In the genomic region with DNA sequence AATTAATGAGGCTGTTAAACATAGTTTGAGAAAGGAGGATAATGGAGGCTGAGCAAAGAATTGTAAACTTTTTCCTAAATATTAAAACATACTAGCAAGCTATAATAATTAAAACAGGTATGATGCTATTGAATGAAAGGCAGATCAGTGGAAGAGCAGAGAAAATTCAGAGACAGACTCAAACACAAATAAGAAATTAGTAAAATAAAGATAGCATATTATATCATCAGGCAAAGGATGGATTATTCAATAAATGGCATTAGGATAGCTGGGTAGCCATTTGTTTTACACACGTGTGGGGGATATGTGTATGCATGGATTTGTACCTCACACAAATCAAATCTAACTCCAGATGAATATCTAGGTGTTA, we compare ENCODE assay signal across 14 cellular contexts. TPM values are rescaled to one million over a fixed set of nuclear protein-coding genes. Genes with fewer than 3 reads are reported as not detected.
DNase-seq lines count a peak whose midpoint lies in the region; ATAC-seq and TF ChIP-seq lines count a peak whose summit lies in the region.
"Had no signal": no experiment of that assay in that cellular context is flagged by ENCODE, and none has a peak within 500 bp of the region (broad histone marks: within the 10 kb centered on the region; RNA-seq: fewer than 3 reads in every experiment).

No MANE protein-coding gene starts in this region.

- POLR2A ChIA-PET in MCF 10A (lab: Yijun Ruan, JAX): no interaction called here
- POLR2A ChIA-PET in OCI-LY7 (lab: Charles Lee): no interaction called here

- H4K20me1 ChIP-seq in OCI-LY7 (ENCODE audit: insufficient read depth, low read length): peaks cover 9% of the 10 kb centered on the region; the same call in 1 of the 2 replicates

- no TSS peak for BruUV-seq in MCF 10A (replicated peaks; lab: Mats Ljungman, UMichigan)
- no TSS peak for BruUV-seq in OCI-LY7 (replicated peaks; lab: Mats Ljungman, UMichigan)

- H3K4me1 Mint-ChIP-seq in MCF 10A (ENCODE audit: insufficient read depth, unreplicated experiment) (peaks cover 25% of the 10 kb centered on the region), glutamatergic neuron (ENCODE audit: low read depth, unreplicated experiment) (peaks cover 17% of the 10 kb centered on the region)
- no peaks in the 10 kb centered on the region for H3K4me1 Mint-ChIP-seq in activated T-helper 1 cell treated with anti-CD3 and anti-CD28 coated beads, Interleukin-12 subunit alpha, Interleukin-12 subunit beta, Interleukin-2, Interleukin-4 antibody, amounts not matched to agents 30 ng/mL and 10 ng/mL and 1 ng/mL, durations not matched to agents 14 hours and 24 hours and 36 hours (ENCODE audit: low read depth)

- H3K4me2 ChIP-seq in OCI-LY7 (ENCODE audit: low read length): no peak overlapping the region
- H3K4me2 ChIP-seq: BLaER1, SK-N-SH had no signal

- no peaks in the 10 kb centered on the region for H3K9me3 ChIP-seq in breast epithelium
- H3K9me3 ChIP-seq in OCI-LY7 (ENCODE audit: low read length): no peaks in the 10 kb centered on the region
- H3K9me3 ChIP-seq: SK-N-SH had no signal

- intact Hi-C loops in MCF 10A (cut with micrococcal nuclease) (loop anchor here (1.0 kb wide), 3 partner anchors 131 to 491 kb away; no protein-coding TSS in a partner anchor), breast epithelium (cut with DNase I; ENCODE audit: low total_unique reads) (no loop called here), OCI-LY7 (cut with micrococcal nuclease; ENCODE audit: unreplicated experiment) (no loop called here)
- intact Hi-C loops in activated T-helper 1 cell treated with anti-CD3 and anti-CD28 coated beads, Interleukin-12 subunit alpha, Interleukin-12 subunit beta, Interleukin-2, Interleukin-4 antibody, amounts not matched to agents 30 ng/mL and 10 ng/mL and 1 ng/mL, durations not matched to agents 14 hours and 24 hours and 36 hours (cut with micrococcal nuclease): loop anchor here (1.0 kb wide), 1 partner anchor 131 kb away; no protein-coding TSS in a partner anchor

- H3K4me1 ChIP-seq in breast epithelium (peaks cover 0 to 8% of the 10 kb centered on the region in 2 donors), OCI-LY7 (ENCODE audit: insufficient read depth, low read length, poor library complexity, severe bottlenecking) (no peaks in the 10 kb centered on the region)
- H3K4me1 ChIP-seq: BLaER1 had no signal

- TF ChIP-seq CTCF in MCF 10A (IDR thresholded peaks at IDR 0.05; ENCODE audit: unreplicated experiment): peak; percentile 6
- TF ChIP-seq CTCF in breast epithelium (IDR thresholded peaks at IDR 0.05): no peak
- TF ChIP-seq CTCF in OCI-LY7 (conservative IDR thresholded peaks at IDR 0.05; ENCODE audit: low read length): 0 out of 2 replicates have a peak, but pooled peaks have one; percentile 57
- TF ChIP-seq CTCF in glutamatergic neuron (IDR thresholded peaks at IDR 0.05; ENCODE audit: partially characterized antibody, unreplicated experiment): peak; percentile 43

- no peaks in the 10 kb centered on the region for H3K27me3 Mint-ChIP-seq in MCF 10A (ENCODE audit: insufficient read depth, unreplicated experiment)
- H3K27me3 Mint-ChIP-seq in glutamatergic neuron (ENCODE audit: unreplicated experiment): peaks cover 2% of the 10 kb centered on the region
- no peaks in the 10 kb centered on the region for H3K27me3 Mint-ChIP-seq in activated T-helper 1 cell treated with anti-CD3 and anti-CD28 coated beads, Interleukin-12 subunit alpha, Interleukin-12 subunit beta, Interleukin-2, Interleukin-4 antibody, amounts not matched to agents 30 ng/mL and 10 ng/mL and 1 ng/mL, durations not matched to agents 14 hours and 24 hours and 36 hours (ENCODE audit: insufficient read depth)

- H3K27me3 ChIP-seq in breast epithelium: no peaks in the 10 kb centered on the region
- H3K27me3 ChIP-seq: BLaER1 had no signal

- no peak for TF ChIP-seq POLR2A in breast epithelium (IDR thresholded peaks at IDR 0.05)

- H3K79me2 ChIP-seq in OCI-LY7 (ENCODE audit: insufficient read depth, low read depth, low read length): peaks cover 35% of the 10 kb centered on the region; the same call in 1 of the 2 replicates

- CTCF ChIA-PET in MCF 10A (lab: Yijun Ruan, JAX) (interaction anchor here (1.2 to 2.3 kb wide), 5 partner anchors 11 to 121 kb away, joined by 3 to 5 read pairs (median 4); no protein-coding TSS in a partner anchor), OCI-LY7 (lab: Charles Lee; ENCODE audit: unreplicated experiment) (no interaction called here)

- peaks cover 11% of the 10 kb centered on the region for H3K36me3 Mint-ChIP-seq in MCF 10A (ENCODE audit: insufficient read depth, unreplicated experiment)
- no peaks in the 10 kb centered on the region for H3K36me3 Mint-ChIP-seq in glutamatergic neuron (ENCODE audit: unreplicated experiment)
- peaks cover 2% of the 10 kb centered on the region for H3K36me3 Mint-ChIP-seq in activated T-helper 1 cell treated with anti-CD3 and anti-CD28 coated beads, Interleukin-12 subunit alpha, Interleukin-12 subunit beta, Interleukin-2, Interleukin-4 antibody, amounts not matched to agents 30 ng/mL and 10 ng/mL and 1 ng/mL, durations not matched to agents 14 hours and 24 hours and 36 hours (ENCODE audit: low read depth)

- H3K27ac Mint-ChIP-seq in MCF 10A (ENCODE audit: low read depth, unreplicated experiment) (no peak overlapping the region), glutamatergic neuron (ENCODE audit: unreplicated experiment) (no peak overlapping the region)
- no peak overlapping the region for H3K27ac Mint-ChIP-seq in activated T-helper 1 cell treated with anti-CD3 and anti-CD28 coated beads, Interleukin-12 subunit alpha, Interleukin-12 subunit beta, Interleukin-2, Interleukin-4 antibody, amounts not matched to agents 30 ng/mL and 10 ng/mL and 1 ng/mL, durations not matched to agents 14 hours and 24 hours and 36 hours

- DNase-seq in MCF 10A (ENCODE audit: unreplicated experiment): no peak
- DNase-seq in breast epithelium (ENCODE audit: low spot score in 2 of 2): no peak
- DNase-seq in OCI-LY7 (ENCODE audit: low spot score): no peak
- no peak for DNase-seq in glutamatergic neuron
- no peak for DNase-seq in activated T-helper 1 cell treated with anti-CD3 and anti-CD28 coated beads, Interleukin-12 subunit alpha, Interleukin-12 subunit beta, Interleukin-2, Interleukin-4 antibody, amounts not matched to agents 30 ng/mL and 10 ng/mL and 1 ng/mL, durations not matched to agents 14 hours and 24 hours and 36 hours (ENCODE audit: low spot score)
- no peak for DNase-seq in OCI-M1 (lab: John Stamatoyannopoulos, UW)
- DNase-seq: 8988T, NCI-H187 treated with DMSO at 0.1 percent for 48 hours, NCI-H2171, Right ventricle myocardium superior had no signal

- H3K27ac ChIP-seq in breast epithelium (no peak overlapping the region), OCI-LY7 (ENCODE audit: low read depth, low read length, poor library complexity, severe bottlenecking) (no peak overlapping the region)
- H3K27ac ChIP-seq: BLaER1 had no signal

- H3K36me3 ChIP-seq in breast epithelium (no peaks in the 10 kb centered on the region), OCI-LY7 (ENCODE audit: insufficient read depth, low read length) (peaks cover 78% of the 10 kb centered on the region)

- H3K4me3 Mint-ChIP-seq in MCF 10A (ENCODE audit: unreplicated experiment) (no peak overlapping the region), glutamatergic neuron (ENCODE audit: unreplicated experiment) (no peak overlapping the region)
- H3K4me3 Mint-ChIP-seq in activated T-helper 1 cell treated with anti-CD3 and anti-CD28 coated beads, Interleukin-12 subunit alpha, Interleukin-12 subunit beta, Interleukin-2, Interleukin-4 antibody, amounts not matched to agents 30 ng/mL and 10 ng/mL and 1 ng/mL, durations not matched to agents 14 hours and 24 hours and 36 hours: no peak overlapping the region

- no peaks in the 10 kb centered on the region for H3K9me3 Mint-ChIP-seq in MCF 10A (ENCODE audit: unreplicated experiment)
- no peaks in the 10 kb centered on the region for H3K9me3 Mint-ChIP-seq in glutamatergic neuron (ENCODE audit: unreplicated experiment)
- H3K9me3 Mint-ChIP-seq in activated T-helper 1 cell treated with anti-CD3 and anti-CD28 coated beads, Interleukin-12 subunit alpha, Interleukin-12 subunit beta, Interleukin-2, Interleukin-4 antibody, amounts not matched to agents 30 ng/mL and 10 ng/mL and 1 ng/mL, durations not matched to agents 14 hours and 24 hours and 36 hours: no peaks in the 10 kb centered on the region

- H3K9me2 ChIP-seq in OCI-LY7 (ENCODE audit: insufficient read depth, low read length): no peaks in the 10 kb centered on the region
- H3K9me2 ChIP-seq: SK-N-SH had no signal

- ATAC-seq in HG03442 (IDR thresholded peaks at IDR 0.05; ENCODE audit: unreplicated experiment): no peak
- ATAC-seq in GM18519 (IDR thresholded peaks at IDR 0.05; ENCODE audit: low FRiP score, unreplicated experiment): no peak

- H3K4me3 ChIP-seq in breast epithelium (no peak overlapping the region), OCI-LY7 (ENCODE audit: low read depth, low read length, poor library complexity, severe bottlenecking) (no peak overlapping the region)
- H3K4me3 ChIP-seq: BLaER1 had no signal

- no peak overlapping the region for H2AFZ ChIP-seq in OCI-LY7 (ENCODE audit: low read length)

RNA-seq across cellular contexts. Expression of gene MRPS27, which starts 50.6 kb away (rescaled TPM):
- total RNA-seq in MCF 10A (2022): 60.8 and 68.5 TPM in 2 replicates
- total RNA-seq in breast epithelium: 10 to 100 TPM; 47.8 to 71.3 (median 51.8) TPM
- total RNA-seq in OCI-LY7 (2014; rRNA removed; shearing (Covaris generic)): 54.1 and 62.6 TPM in 2 replicates
- total RNA-seq in OCI-LY7 (2022): 70.9 and 74.6 TPM in 2 replicates
- 30.1 TPM for total RNA-seq in glutamatergic neuron (ENCODE audit: unreplicated experiment)
- 80.1 and 88.2 TPM in 2 replicates for total RNA-seq in activated T-helper 1 cell treated with anti-CD3 and anti-CD28 coated beads, Interleukin-12 subunit alpha, Interleukin-12 subunit beta, Interleukin-2, Interleukin-4 antibody, amounts not matched to agents 30 ng/mL and 10 ng/mL and 1 ng/mL, durations not matched to agents 14 hours and 24 hours and 36 hours

RNA-seq across cellular contexts. Expression of gene PTCD2, which starts 50.8 kb away (rescaled TPM):
- total RNA-seq in MCF 10A (2022): 20.3 and 20.6 TPM in 2 replicates
- 10 to 100 TPM in 1 of 3 donors, 1 to 10 TPM in 2; 5.6 to 10.1 (median 7.5) TPM for total RNA-seq in breast epithelium
- total RNA-seq in OCI-LY7 (2014; rRNA removed; shearing (Covaris generic)): 11.7 and 14.1 TPM in 2 replicates
- 15.5 and 17.9 TPM in 2 replicates for total RNA-seq in OCI-LY7 (2022)
- 6.7 TPM for total RNA-seq in glutamatergic neuron (ENCODE audit: unreplicated experiment)
- total RNA-seq in activated T-helper 1 cell treated with anti-CD3 and anti-CD28 coated beads, Interleukin-12 subunit alpha, Interleukin-12 subunit beta, Interleukin-2, Interleukin-4 antibody, amounts not matched to agents 30 ng/mL and 10 ng/mL and 1 ng/mL, durations not matched to agents 14 hours and 24 hours and 36 hours: 13.2 and 16.9 TPM in 2 replicates

Comparison
In these comparisons a context has a peak if more than half of its experiments do, and no peak if none do; other contexts are left out.
1. CTCF ChIP-seq: peak in MCF 10A (single experiment), OCI-LY7 (single experiment) and glutamatergic neuron (single experiment); none in breast epithelium (0 of 3).
2. intact Hi-C loops: an anchor here in MCF 10A (1.0 kb wide) and activated T-helper 1 cell treated with anti-CD3 and anti-CD28 coated beads, Interleukin-12 subunit alpha, Interleukin-12 subunit beta, Interleukin-2, Interleukin-4 antibody, amounts not matched to agents 30 ng/mL and 10 ng/mL and 1 ng/mL, durations not matched to agents 14 hours and 24 hours and 36 hours (1.0 kb wide); none called in breast epithelium and OCI-LY7.